ENCODE assay signal across 18 cellular contexts in the genomic region with DNA sequence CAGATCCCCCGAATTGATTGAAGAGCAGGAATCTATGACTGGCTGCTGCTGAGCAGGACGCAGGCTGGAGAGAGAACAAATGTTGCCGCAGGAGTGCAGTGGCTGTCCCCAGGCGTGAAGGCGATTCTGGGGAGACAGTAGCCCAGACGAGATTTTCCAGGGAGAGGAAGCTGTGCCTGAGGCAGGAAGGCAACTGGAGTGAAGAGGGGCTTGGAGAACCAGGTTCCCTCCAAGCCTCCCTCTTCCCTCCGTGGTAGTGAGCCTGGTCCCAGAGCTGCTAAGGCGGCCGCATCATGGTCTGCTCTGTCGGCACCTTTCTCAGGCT. TPM values are rescaled to one million over a fixed set of nuclear protein-coding genes. Genes with fewer than 3 reads are reported as not detected.
DNase-seq lines count a peak whose midpoint lies in the region; ATAC-seq and TF ChIP-seq lines count a peak whose summit lies in the region.
"Had no signal": no experiment of that assay in that cellular context is flagged by ENCODE, and none has a peak within 500 bp of the region (broad histone marks: within the 10 kb centered on the region; RNA-seq: fewer than 3 reads in every experiment).

No MANE protein-coding gene starts in this region.

- peaks cover 12% of the 10 kb centered on the region for H3K4me1 Mint-ChIP-seq in activated naive CD4-positive, alpha-beta T cell treated with anti-CD3 and anti-CD28 coated beads, Interleukin-2, amount 50 U/mL, for 24 hours
- H3K4me1 Mint-ChIP-seq in activated T-helper 17 cell treated with anti-CD3 and anti-CD28 coated beads, Interleukin-2, amount 50 U/mL, for 72 hours, result peaks cover 7% of the 10 kb centered on the region
- H3K4me1 Mint-ChIP-seq in naive B cell, result peaks cover 9 to 21% (median 16%) of the 10 kb centered on the region in 3 donors
- H3K4me1 Mint-ChIP-seq in type B pancreatic cell (ENCODE audit: unreplicated experiment), result peaks cover 10% of the 10 kb centered on the region

- DNase-seq in activated naive CD4-positive, alpha-beta T cell treated with Interleukin-2 at 50 U/mL for 16 hours, result no peak
- DNase-seq in naive B cell, result no peak
- DNase-seq in type B pancreatic cell (ENCODE audit: extremely low spot score, unreplicated experiment), result no peak
- DNase-seq in COR-L47 (lab: John Stamatoyannopoulos, UW), result no peak
- DNase-seq in middle frontal gyrus (ENCODE audit: extremely low spot score, low spot score), result no peak
- DNase-seq: CD8-positive, alpha-beta memory T cell; DND-41; MG63; NCI-H1436 treated with DMSO at 0.1 percent for 48 hours had no signal

- no peak overlapping the region for H3K27ac Mint-ChIP-seq in activated naive CD4-positive, alpha-beta T cell treated with anti-CD3 and anti-CD28 coated beads, Interleukin-2, amount 50 U/mL, for 24 hours
- H3K27ac Mint-ChIP-seq in activated T-helper 17 cell treated with anti-CD3 and anti-CD28 coated beads, Interleukin-2, amount 50 U/mL, for 72 hours, result no peak overlapping the region
- H3K27ac Mint-ChIP-seq in naive B cell, result peak overlapping the region in 2 of 6 donors; percentile 5 to 57
- H3K27ac Mint-ChIP-seq in type B pancreatic cell, result no peak overlapping the region
- H3K27ac Mint-ChIP-seq: activated CD4-positive, alpha-beta T cell treated with anti-CD3 and anti-CD28 coated beads, Interleukin-2, amount 10 ng/mL, durations not matched to agents 7 days and 5 days; CD8-positive, alpha-beta memory T cell had no signal

- no peak for ATAC-seq in activated T-helper 17 cell treated with anti-CD3 and anti-CD28 coated beads, Interleukin-2, amount 50 U/mL, for 72 hours (replicated peaks)
- no peak for ATAC-seq in naive B cell (ENCODE audit: low read depth in 2 of 2)
- ATAC-seq in HG03565 (IDR thresholded peaks at IDR 0.05; ENCODE audit: unreplicated experiment), result no peak

- H3K4me3 Mint-ChIP-seq in activated naive CD4-positive, alpha-beta T cell treated with anti-CD3 and anti-CD28 coated beads, Interleukin-2, amount 50 U/mL, for 24 hours, result peak overlapping the region; percentile 74
- peak overlapping the region; percentile 36 for H3K4me3 Mint-ChIP-seq in activated T-helper 17 cell treated with anti-CD3 and anti-CD28 coated beads, Interleukin-2, amount 50 U/mL, for 72 hours
- H3K4me3 Mint-ChIP-seq in naive B cell, result peak overlapping the region in 6 of 8 donors; percentile 20 to 80 (median 65)
- H3K4me3 Mint-ChIP-seq in type B pancreatic cell, result peak overlapping the region; percentile 83

- H3K36me3 Mint-ChIP-seq in activated naive CD4-positive, alpha-beta T cell treated with anti-CD3 and anti-CD28 coated beads, Interleukin-2, amount 50 U/mL, for 24 hours, result no peaks in the 10 kb centered on the region
- H3K36me3 Mint-ChIP-seq in activated T-helper 17 cell treated with anti-CD3 and anti-CD28 coated beads, Interleukin-2, amount 50 U/mL, for 72 hours (ENCODE audit: low read depth), result no peaks in the 10 kb centered on the region
- no peaks in the 10 kb centered on the region for H3K36me3 Mint-ChIP-seq in naive B cell
- no peaks in the 10 kb centered on the region for H3K36me3 Mint-ChIP-seq in type B pancreatic cell
- H3K36me3 Mint-ChIP-seq: CD8-positive, alpha-beta memory T cell had no signal

- H3K9me3 Mint-ChIP-seq in activated naive CD4-positive, alpha-beta T cell treated with anti-CD3 and anti-CD28 coated beads, Interleukin-2, amount 50 U/mL, for 24 hours, result no peaks in the 10 kb centered on the region
- no peaks in the 10 kb centered on the region for H3K9me3 Mint-ChIP-seq in activated T-helper 17 cell treated with anti-CD3 and anti-CD28 coated beads, Interleukin-2, amount 50 U/mL, for 72 hours
- H3K9me3 Mint-ChIP-seq in naive B cell, result no peaks in the 10 kb centered on the region
- H3K9me3 Mint-ChIP-seq in type B pancreatic cell, result no peaks in the 10 kb centered on the region
- H3K9me3 Mint-ChIP-seq: activated CD4-positive, alpha-beta T cell treated with anti-CD3 and anti-CD28 coated beads, Interleukin-2, amount 10 ng/mL, durations not matched to agents 7 days and 5 days; CD8-positive, alpha-beta memory T cell had no signal

- TF ChIP-seq CTCF in type B pancreatic cell (conservative IDR thresholded peaks at IDR 0.05), result no peak

- H3K27me3 Mint-ChIP-seq in activated naive CD4-positive, alpha-beta T cell treated with anti-CD3 and anti-CD28 coated beads, Interleukin-2, amount 50 U/mL, for 24 hours, result peaks cover 30% of the 10 kb centered on the region
- peaks cover 47% of the 10 kb centered on the region for H3K27me3 Mint-ChIP-seq in activated T-helper 17 cell treated with anti-CD3 and anti-CD28 coated beads, Interleukin-2, amount 50 U/mL, for 72 hours
- peaks cover 21 to 56% (median 48%) of the 10 kb centered on the region in 3 donors for H3K27me3 Mint-ChIP-seq in naive B cell
- peaks cover 72% of the 10 kb centered on the region for H3K27me3 Mint-ChIP-seq in type B pancreatic cell

RNA-seq across cellular contexts. Expression of gene NPPC, which starts 1.3 kb away (rescaled TPM):
- not detected for total RNA-seq in activated T-helper 17 cell treated with anti-CD3 and anti-CD28 coated beads, Interleukin-2, amount 50 U/mL, for 72 hours
- polyA plus RNA-seq in naive B cell (ENCODE audit: low read depth in 6 of 6), result not detected
- 1.6 and 5.4 TPM in 2 replicates for total RNA-seq in type B pancreatic cell (ENCODE audit: low replicate concordance)
- total RNA-seq: A673; activated CD4-positive, alpha-beta T cell treated with anti-CD3 and anti-CD28 coated beads, Interleukin-2, amount 10 ng/mL, durations not matched to agents 7 days and 5 days; CD8-positive, alpha-beta memory T cell; dermis microvascular lymphatic vessel endothelial cell; H4; thoracic aorta had no signal
- polyA plus RNA-seq: CD8-positive, alpha-beta memory T cell; lung had no signal

RNA-seq across cellular contexts. Expression of gene DIS3L2, which starts 34.0 kb away (rescaled TPM):
- 10 to 100 TPM; 21.6 to 30.2 TPM for total RNA-seq in activated T-helper 17 cell treated with anti-CD3 and anti-CD28 coated beads, Interleukin-2, amount 50 U/mL, for 72 hours
- 10 to 100 TPM in 5 of 6 donors, 1 to 10 TPM in 1; 6.0 to 29.0 (median 17.6) TPM for polyA plus RNA-seq in naive B cell (ENCODE audit: low read depth in 6 of 6)
- total RNA-seq in type B pancreatic cell (ENCODE audit: low replicate concordance), result 37.8 and 53.6 TPM in 2 replicates
